ENCODE assay signal across 13 cellular contexts in genomic region chr18:48687694-48688042, GRCh38.
"Had no signal": no experiment of that assay in that cellular context is flagged by ENCODE, and none has a peak within 500 bp of the region (broad histone marks: within the 10 kb centered on the region; RNA-seq: fewer than 3 reads in every experiment).

No MANE protein-coding gene starts in this region.

- ATAC-seq: naive thymus-derived CD4-positive, alpha-beta T cell; stimulated activated naive CD8-positive, alpha-beta T cell treated with anti-CD3 and anti-CD28 coated beads, Interleukin-15, amount 100 ng/mL, for 72 hours; T-helper 17 cell had no signal

- DNase-seq: activated CD4-positive, alpha-beta T cell treated with anti-CD3 and anti-CD28 coated beads, Interleukin-2, amount 10 ng/mL, durations not matched to agents 7 days and 5 days; activated CD4-positive, CD25-positive, alpha-beta regulatory T cell; activated CD8-positive, alpha-beta memory T cell treated with anti-CD3 and anti-CD28 coated beads for 24 hours; activated naive CD4-positive, alpha-beta T cell treated with anti-CD3 and anti-CD28 coated beads, Interleukin-2, amount 50 U/mL, for 16 hours; naive thymus-derived CD4-positive, alpha-beta T cell; SIG-M5; stimulated activated CD4-positive, alpha-beta T cell treated with anti-CD3 and anti-CD28 coated beads, Interleukin-4, amount 100 ng/mL, for 1 hour; stimulated activated CD8-positive, alpha-beta memory T cell treated with anti-CD3 and anti-CD28 coated beads, Interleukin-4, amount 100 ng/mL, for 48 hours; stimulated activated naive CD8-positive, alpha-beta T cell treated with anti-CD3 and anti-CD28 coated beads, Interleukin-15, amount 100 ng/mL, for 72 hours; T-helper 17 cell; upper lobe of left lung had no signal

- H3K9me3 ChIP-seq: adrenal gland, psoas muscle, upper lobe of left lung had no signal

- H3K27ac ChIP-seq: psoas muscle had no signal

- H3K4me3 ChIP-seq: adrenal gland, psoas muscle, upper lobe of left lung had no signal

- H3K27me3 ChIP-seq: adrenal gland, upper lobe of left lung had no signal
